ENCODE assay signal across 8 cellular contexts in the genomic region with DNA sequence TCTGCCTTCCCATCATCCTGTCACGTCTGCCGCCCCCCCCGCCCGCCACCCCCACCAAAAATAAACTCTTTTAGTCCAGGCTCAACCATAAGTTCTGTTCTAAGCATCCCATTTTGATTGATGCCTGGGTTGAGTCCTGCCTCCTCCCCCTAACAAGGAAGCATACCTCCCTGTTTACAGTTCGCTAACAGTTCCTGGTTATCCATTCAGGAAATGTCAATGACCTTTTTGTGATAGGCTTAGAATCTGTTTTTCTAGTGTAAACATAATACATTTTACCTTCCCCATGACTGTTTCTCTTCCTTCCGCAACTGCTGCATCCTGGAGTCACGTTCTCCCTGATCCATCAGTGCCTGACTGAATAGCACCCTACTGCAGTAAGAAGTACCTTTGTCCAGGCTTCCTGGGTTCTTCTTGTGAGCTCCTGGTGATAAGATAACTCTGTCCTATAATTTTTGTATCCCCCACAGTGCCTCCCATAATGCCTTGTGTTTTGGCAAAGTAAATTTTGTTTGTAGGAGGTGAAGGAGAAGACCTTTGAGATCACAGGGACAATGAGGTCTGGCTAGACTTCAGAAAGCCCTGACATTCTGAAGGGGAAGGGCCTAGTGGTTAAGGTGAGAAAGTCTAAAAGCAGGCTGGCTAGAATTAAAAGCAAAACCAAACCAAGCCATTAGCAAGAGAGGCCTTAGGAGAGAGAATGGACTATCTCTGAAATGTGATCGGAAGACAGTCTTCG. TPM values are rescaled to one million over a fixed set of nuclear protein-coding genes. Genes with fewer than 3 reads are reported as not detected.
DNase-seq lines count a peak whose midpoint lies in the region; ATAC-seq and TF ChIP-seq lines count a peak whose summit lies in the region.

No MANE protein-coding gene starts in this region.

- peaks cover 17% of the 10 kb centered on the region for H3K36me3 Mint-ChIP-seq in dendritic cell treated with granulocyte-macrophage colony-stimulating factor and Interleukin-4, amounts not matched to agents 40 ng/mL and 50 ng/mL, for 4 days (ENCODE audit: low read depth)
- H3K36me3 Mint-ChIP-seq in neural crest cell (ENCODE audit: low read depth), result peaks cover 2% of the 10 kb centered on the region

- peak overlapping the region; percentile 25 for H3K4me3 Mint-ChIP-seq in dendritic cell treated with granulocyte-macrophage colony-stimulating factor and Interleukin-4, amounts not matched to agents 40 ng/mL and 50 ng/mL, for 4 days
- H3K4me3 Mint-ChIP-seq in neural crest cell, result no peak overlapping the region

- peak; percentile 51 for ATAC-seq in GM19043 (IDR thresholded peaks at IDR 0.05; ENCODE audit: low read depth, unreplicated experiment)
- ATAC-seq in HG03520 (IDR thresholded peaks at IDR 0.05; ENCODE audit: unreplicated experiment), result no peak
- no peak for ATAC-seq in GM18907 (IDR thresholded peaks at IDR 0.05; ENCODE audit: unreplicated experiment)

- H3K27ac Mint-ChIP-seq in dendritic cell treated with granulocyte-macrophage colony-stimulating factor and Interleukin-4, amounts not matched to agents 40 ng/mL and 50 ng/mL, for 4 days, result peak overlapping the region; percentile 76
- H3K27ac Mint-ChIP-seq in neural crest cell (ENCODE audit: unreplicated experiment), result peak overlapping the region; percentile 62

- no peaks in the 10 kb centered on the region for H3K27me3 Mint-ChIP-seq in dendritic cell treated with granulocyte-macrophage colony-stimulating factor and Interleukin-4, amounts not matched to agents 40 ng/mL and 50 ng/mL, for 4 days
- H3K27me3 Mint-ChIP-seq in neural crest cell (ENCODE audit: low read depth), result no peaks in the 10 kb centered on the region

- intact Hi-C loops in dendritic cell treated with granulocyte-macrophage colony-stimulating factor and Interleukin-4, amounts not matched to agents 40 ng/mL and 50 ng/mL, for 4 days (cut with micrococcal nuclease), result no loop called here

- no peaks in the 10 kb centered on the region for H3K9me3 Mint-ChIP-seq in dendritic cell treated with granulocyte-macrophage colony-stimulating factor and Interleukin-4, amounts not matched to agents 40 ng/mL and 50 ng/mL, for 4 days
- no peaks in the 10 kb centered on the region for H3K9me3 Mint-ChIP-seq in neural crest cell

- no peak for TF ChIP-seq CTCF in neural crest cell (conservative IDR thresholded peaks at IDR 0.05)

- H3K4me1 Mint-ChIP-seq in dendritic cell treated with granulocyte-macrophage colony-stimulating factor and Interleukin-4, amounts not matched to agents 40 ng/mL and 50 ng/mL, for 4 days (ENCODE audit: low read depth), result peaks cover 84% of the 10 kb centered on the region
- peaks cover 34% of the 10 kb centered on the region for H3K4me1 Mint-ChIP-seq in neural crest cell

- DNase-seq in NCI-H2029 (lab: John Stamatoyannopoulos, UW), result peak; percentile 88
- no peak for DNase-seq in neural crest cell (ENCODE audit: low read depth, low spot score)
- DNase-seq in NCI-H2107 (lab: John Stamatoyannopoulos, UW), result no peak
- DNase-seq in activated CD4-positive, alpha-beta T cell treated with anti-CD3 and anti-CD28 coated beads, Interleukin-2, amount 50 U/mL, for 48 hours, result no peak

RNA-seq across cellular contexts. Expression of gene AGFG2, which starts 7.3 kb away (rescaled TPM):
- total RNA-seq in neural crest cell, result 11.6 and 13.3 TPM in 2 replicates

RNA-seq across cellular contexts. Expression of gene SAP25, which starts 27.4 kb away (rescaled TPM):
- total RNA-seq in neural crest cell, result 3.4 and 4.6 TPM in 2 replicates

RNA-seq across cellular contexts. Expression of gene LRCH4, which starts 39.6 kb away (rescaled TPM):
- total RNA-seq in neural crest cell, result 44.2 and 46.6 TPM in 2 replicates

RNA-seq across cellular contexts. Expression of gene FBXO24, which starts 39.8 kb away (rescaled TPM):
- total RNA-seq in neural crest cell, result 0.50 and 0.61 TPM in 2 replicates

RNA-seq across cellular contexts. Expression of gene PCOLCE, which starts 55.9 kb away (rescaled TPM):
- total RNA-seq in neural crest cell, result 13.7 and 16.7 TPM in 2 replicates
